Comparison of ENCODE assay signal across 8 cellular contexts in the genomic region with DNA sequence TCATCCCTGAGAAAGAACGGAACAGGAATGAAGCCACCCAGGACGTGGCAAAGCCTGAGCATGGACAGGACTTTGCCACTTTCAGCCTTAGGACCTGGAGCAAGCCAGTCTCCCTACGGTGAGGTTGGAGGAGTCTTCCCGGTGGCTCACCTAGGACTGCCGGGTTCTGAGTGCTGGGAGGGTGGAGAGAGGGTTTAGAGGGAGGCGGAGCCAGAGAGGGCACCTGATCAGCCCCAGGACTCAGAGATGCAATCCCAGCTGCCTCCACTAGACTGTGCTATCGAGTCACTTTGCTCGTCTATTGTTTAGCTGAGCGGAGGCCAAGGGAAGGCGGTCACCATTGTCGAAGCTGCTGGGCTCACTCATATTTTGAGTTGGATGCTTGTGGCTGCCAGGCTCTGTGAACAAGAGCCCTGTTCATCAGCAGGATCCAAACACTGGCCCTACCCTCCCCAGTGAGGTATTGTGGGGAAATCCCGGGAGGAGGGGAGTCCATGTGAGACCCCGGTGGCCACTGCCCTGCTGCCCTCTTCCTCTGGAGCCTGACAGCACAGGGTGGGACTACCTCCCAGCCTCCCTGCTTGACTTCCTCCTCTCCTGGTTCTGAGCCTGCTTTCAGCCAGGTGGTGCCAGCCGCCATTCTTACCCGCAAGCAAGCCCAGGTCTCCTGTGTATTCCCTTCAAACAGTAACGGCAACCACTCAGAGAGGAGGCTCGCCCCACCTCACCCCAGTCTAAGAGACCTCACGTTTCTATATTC. TPM values are rescaled to one million over a fixed set of nuclear protein-coding genes. Genes with fewer than 3 reads are reported as not detected.
DNase-seq lines count a peak whose midpoint lies in the region; ATAC-seq and TF ChIP-seq lines count a peak whose summit lies in the region.

No MANE protein-coding gene starts in this region.

- peak overlapping the region; percentile 34 to 49 for H3K9ac ChIP-seq in duodenal mucosa (ENCODE audit: low read depth in 1 of 2, low read length in 2 of 2)

- H3K4me1 ChIP-seq in CD8-positive, alpha-beta T cell (ENCODE audit: insufficient read depth, low read length): no peaks in the 10 kb centered on the region
- H3K4me1 ChIP-seq in duodenal mucosa (ENCODE audit: control insufficient read depth in 1 of 2, insufficient read depth in 2 of 2, low read length in 2 of 2): peaks cover 19 to 32% of the 10 kb centered on the region in 2 donors

- peak in 6 of 7 experiments; percentile 11 to 59 (median 30) for DNase-seq in CD8-positive, alpha-beta T cell
- DNase-seq in HEK293T (ENCODE audit: extremely low spot score) (peak; percentile 96), NCI-H510A (lab: John Stamatoyannopoulos, UW) (peak; percentile 41), lung microvascular endothelial cell (ENCODE audit: low read depth in 2 of 2) (peak; percentile 72 to 86)
- DNase-seq in activated CD4-positive, alpha-beta T cell treated with anti-CD3 and anti-CD28 coated beads, Interleukin-2, amount 10 ng/mL, durations not matched to agents 7 days and 5 days: peak; percentile 80
- peak; percentile 2 for DNase-seq in stimulated activated CD8-positive, alpha-beta memory T cell treated with anti-CD3 and anti-CD28 coated beads, Interleukin-12 subunit alpha, Interleukin-12 subunit beta, amount 100 ng/mL, for 4 hours (ENCODE audit: low read depth)

- peaks cover 36% of the 10 kb centered on the region for H3K27me3 Mint-ChIP-seq in CD8-positive, alpha-beta T cell (ENCODE audit: low read depth)
- H3K27me3 Mint-ChIP-seq in activated CD4-positive, alpha-beta T cell treated with anti-CD3 and anti-CD28 coated beads, Interleukin-2, amount 10 ng/mL, durations not matched to agents 7 days and 5 days: peaks cover 33% of the 10 kb centered on the region

- H3K27ac ChIP-seq in CD8-positive, alpha-beta T cell (ENCODE audit: low read depth, low read length): no peak overlapping the region
- H3K27ac ChIP-seq in duodenal mucosa (ENCODE audit: low read depth, low read length): no peak overlapping the region

- no peaks in the 10 kb centered on the region for H3K27me3 ChIP-seq in CD8-positive, alpha-beta T cell (ENCODE audit: insufficient read depth, low read length)
- peaks cover 0 to 3% of the 10 kb centered on the region in 2 donors for H3K27me3 ChIP-seq in duodenal mucosa (ENCODE audit: control insufficient read depth in 1 of 2, insufficient read depth in 2 of 2, low read length in 2 of 2)

- ATAC-seq in CD8-positive, alpha-beta T cell: peak; percentile 87
- no peak for ATAC-seq in HG03196 (IDR thresholded peaks at IDR 0.05; ENCODE audit: unreplicated experiment)

- no peaks in the 10 kb centered on the region for H3K9me3 Mint-ChIP-seq in CD8-positive, alpha-beta T cell
- H3K9me3 Mint-ChIP-seq in activated CD4-positive, alpha-beta T cell treated with anti-CD3 and anti-CD28 coated beads, Interleukin-2, amount 10 ng/mL, durations not matched to agents 7 days and 5 days: no peaks in the 10 kb centered on the region

- H3K4me1 Mint-ChIP-seq in CD8-positive, alpha-beta T cell (ENCODE audit: low read depth): no peaks in the 10 kb centered on the region
- no peaks in the 10 kb centered on the region for H3K4me1 Mint-ChIP-seq in activated CD4-positive, alpha-beta T cell treated with anti-CD3 and anti-CD28 coated beads, Interleukin-2, amount 10 ng/mL, durations not matched to agents 7 days and 5 days

- no peak overlapping the region for H3K27ac Mint-ChIP-seq in CD8-positive, alpha-beta T cell
- H3K27ac Mint-ChIP-seq in activated CD4-positive, alpha-beta T cell treated with anti-CD3 and anti-CD28 coated beads, Interleukin-2, amount 10 ng/mL, durations not matched to agents 7 days and 5 days: no peak overlapping the region

- H3K36me3 Mint-ChIP-seq in CD8-positive, alpha-beta T cell: no peaks in the 10 kb centered on the region
- H3K36me3 Mint-ChIP-seq in activated CD4-positive, alpha-beta T cell treated with anti-CD3 and anti-CD28 coated beads, Interleukin-2, amount 10 ng/mL, durations not matched to agents 7 days and 5 days (ENCODE audit: low read depth): no peaks in the 10 kb centered on the region

- CTCF ChIA-PET in CD8-positive, alpha-beta T cell (lab: Charles Lee): interaction anchor here (0.5 to 1.1 kb wide), 2 partner anchors 37 to 207 kb away, joined by 3 to 5 read pairs; no protein-coding TSS in a partner anchor
- CTCF ChIA-PET in HEK293T (lab: Yijun Ruan, JAX): interaction anchor here (0.5 to 1.6 kb wide), 12 partner anchors 9 to 1104 kb away, joined by 3 to 16 read pairs (median 3); no protein-coding TSS in a partner anchor
- CTCF ChIA-PET in activated CD4-positive, alpha-beta T cell treated with anti-CD3 and anti-CD28 coated beads, Interleukin-2, amount 10 ng/mL, durations not matched to agents 7 days and 5 days (lab: Charles Lee): interaction anchor here (0.6 to 2.8 kb wide), 8 partner anchors 9 to 141 kb away, joined by 3 to 18 read pairs (median 4); no protein-coding TSS in a partner anchor

- no peak overlapping the region for H3K4me3 ChIP-seq in CD8-positive, alpha-beta T cell (ENCODE audit: low read depth, low read length)
- H3K4me3 ChIP-seq in duodenal mucosa (ENCODE audit: low read depth in 1 of 2, low read length in 2 of 2): peak overlapping the region in 1 of 2 donors; percentile 30

- H3K4me3 Mint-ChIP-seq in CD8-positive, alpha-beta T cell: no peak overlapping the region
- no peak overlapping the region for H3K4me3 Mint-ChIP-seq in activated CD4-positive, alpha-beta T cell treated with anti-CD3 and anti-CD28 coated beads, Interleukin-2, amount 10 ng/mL, durations not matched to agents 7 days and 5 days

- H3K36me3 ChIP-seq in CD8-positive, alpha-beta T cell (ENCODE audit: insufficient read depth, low read length): no peaks in the 10 kb centered on the region
- no peaks in the 10 kb centered on the region for H3K36me3 ChIP-seq in duodenal mucosa (ENCODE audit: control insufficient read depth in 1 of 2, insufficient read depth in 2 of 2, low read length in 2 of 2)

- POLR2A ChIA-PET in CD8-positive, alpha-beta T cell (lab: Charles Lee): no interaction called here
- POLR2A ChIA-PET in HEK293T (lab: Yijun Ruan, JAX): interaction anchor here (0.5 to 1.5 kb wide), 6 partner anchors 11 to 1445 kb away, joined by 3 to 6 read pairs (median 4); partner anchors contain the start of gene EIF1
- POLR2A ChIA-PET in activated CD4-positive, alpha-beta T cell treated with anti-CD3 and anti-CD28 coated beads, Interleukin-2, amount 10 ng/mL, durations not matched to agents 7 days and 5 days (lab: Charles Lee): no interaction called here

- intact Hi-C loops in CD8-positive, alpha-beta T cell (cut with DNase I, micrococcal nuclease): no loop called here

- TF ChIP-seq CTCF in CD8-positive, alpha-beta T cell (IDR thresholded peaks at IDR 0.05): no peak

- H3K9me3 ChIP-seq in CD8-positive, alpha-beta T cell (ENCODE audit: low read length): no peaks in the 10 kb centered on the region
- H3K9me3 ChIP-seq in duodenal mucosa (ENCODE audit: control insufficient read depth in 1 of 2, low read length in 2 of 2): no peaks in the 10 kb centered on the region

TF ChIP-seq in HEK293T, 16 proteins besides CTCF, POLR2A, EP300 and RAD21:
- TF ChIP-seq BHLHE40 (IDR thresholded peaks at IDR 0.05; ENCODE audit: borderline replicate concordance) (no peak), TARDBP (IDR thresholded peaks at IDR 0.05) (no peak), PKNOX1 (IDR thresholded peaks at IDR 0.05) (no peak), CTBP1 (IDR thresholded peaks at IDR 0.05; ENCODE audit: borderline replicate concordance) (no peak), ELF4 (IDR thresholded peaks at IDR 0.05) (no peak), SUZ12 (IDR thresholded peaks at IDR 0.05) (no peak), ARNT (IDR thresholded peaks at IDR 0.05) (no peak), FOXA1 (IDR thresholded peaks at IDR 0.05) (no peak), L3MBTL2 (conservative IDR thresholded peaks at IDR 0.05) (no peak), SP1 (IDR thresholded peaks at IDR 0.05) (no peak), NFRKB (IDR thresholded peaks at IDR 0.05) (no peak), LEF1 (IDR thresholded peaks at IDR 0.05; ENCODE audit: borderline replicate concordance) (no peak), HDGF (IDR thresholded peaks at IDR 0.05; ENCODE audit: borderline replicate concordance) (no peak), ZNF384 (IDR thresholded peaks at IDR 0.05) (no peak), FOXM1 (IDR thresholded peaks at IDR 0.05; ENCODE audit: borderline replicate concordance) (no peak)

RNA-seq across cellular contexts. Expression of gene KRT14, which starts 7.0 kb away (rescaled TPM):
- not detected for total RNA-seq in CD8-positive, alpha-beta T cell
- not detected for total RNA-seq in activated CD4-positive, alpha-beta T cell treated with anti-CD3 and anti-CD28 coated beads, Interleukin-2, amount 10 ng/mL, durations not matched to agents 7 days and 5 days
- not detected in 2 replicates for total RNA-seq in lung microvascular endothelial cell

RNA-seq across cellular contexts. Expression of gene KRT9, which starts 7.8 kb away (rescaled TPM):
- total RNA-seq in CD8-positive, alpha-beta T cell: not detected
- not detected for total RNA-seq in activated CD4-positive, alpha-beta T cell treated with anti-CD3 and anti-CD28 coated beads, Interleukin-2, amount 10 ng/mL, durations not matched to agents 7 days and 5 days
- not detected in 2 replicates for total RNA-seq in lung microvascular endothelial cell

RNA-seq across cellular contexts. Expression of gene KRT16, which starts 32.9 kb away (rescaled TPM):
- total RNA-seq in CD8-positive, alpha-beta T cell: not detected
- total RNA-seq in activated CD4-positive, alpha-beta T cell treated with anti-CD3 and anti-CD28 coated beads, Interleukin-2, amount 10 ng/mL, durations not matched to agents 7 days and 5 days: not detected
- not detected in 2 replicates for total RNA-seq in lung microvascular endothelial cell

RNA-seq across cellular contexts. Expression of gene KRT17, which starts 44.7 kb away (rescaled TPM):
- total RNA-seq in CD8-positive, alpha-beta T cell: not detected
- under 1 TPM in 1 of 2 experiments, not detected in 1; 0.25 TPM for total RNA-seq in activated CD4-positive, alpha-beta T cell treated with anti-CD3 and anti-CD28 coated beads, Interleukin-2, amount 10 ng/mL, durations not matched to agents 7 days and 5 days
- 0.22 TPM in 1 of 2 replicates, not detected in the other for total RNA-seq in lung microvascular endothelial cell

RNA-seq across cellular contexts. Expression of gene KRT19, which starts 51.6 kb away (rescaled TPM):
- not detected for total RNA-seq in CD8-positive, alpha-beta T cell
- not detected for total RNA-seq in activated CD4-positive, alpha-beta T cell treated with anti-CD3 and anti-CD28 coated beads, Interleukin-2, amount 10 ng/mL, durations not matched to agents 7 days and 5 days
- 2.8 and 13.1 TPM in 2 replicates for total RNA-seq in lung microvascular endothelial cell

Comparison
In these comparisons a context has a peak if more than half of its experiments do, and no peak if none do; other contexts are left out.
1. DNase-seq: peak in every context shown above with its lines; median percentile 96 in HEK293T; 80 in activated CD4-positive, alpha-beta T cell treated with anti-CD3 and anti-CD28 coated beads, Interleukin-2, amount 10 ng/mL, durations not matched to agents 7 days and 5 days; 79 in lung microvascular endothelial cell; 41 in NCI-H510A; 30 in CD8-positive, alpha-beta T cell; 2 in stimulated activated CD8-positive, alpha-beta memory T cell treated with anti-CD3 and anti-CD28 coated beads, Interleukin-12 subunit alpha, Interleukin-12 subunit beta, amount 100 ng/mL, for 4 hours.